ENCODE assay signal across 8 cellular contexts in the genomic region with DNA sequence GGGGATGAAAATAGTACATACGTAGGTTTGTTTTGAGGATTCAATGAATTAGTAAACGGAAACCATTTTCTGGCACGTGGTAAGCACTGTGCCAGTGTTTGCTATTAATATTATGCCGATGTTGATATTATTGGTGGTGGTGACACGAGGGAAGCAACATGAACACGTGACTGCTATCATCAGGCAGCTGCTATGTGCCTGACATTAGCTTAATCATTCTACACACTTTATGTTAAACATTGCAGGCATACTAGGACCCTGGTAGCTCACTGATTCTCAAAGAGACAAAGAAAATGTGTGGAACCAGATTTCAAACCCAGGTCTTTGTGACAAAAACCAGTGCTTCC. TPM values are rescaled to one million over a fixed set of nuclear protein-coding genes. Genes with fewer than 3 reads are reported as not detected.
DNase-seq lines count a peak whose midpoint lies in the region; ATAC-seq, FAIRE-seq and TF ChIP-seq lines count a peak whose summit lies in the region.

No MANE protein-coding gene starts in this region.

- peaks cover 59% of the 10 kb centered on the region for H3K4me1 Mint-ChIP-seq in activated naive CD4-positive, alpha-beta T cell treated with anti-CD3 and anti-CD28 coated beads, Interleukin-2, amount 50 U/mL, for 24 hours

- H3K36me3 ChIP-seq in HepG2 (replicated peaks in 1 of 2; ENCODE audit: control insufficient read depth in 1 of 2, insufficient read depth in 2 of 2, low read length in 2 of 2), result peaks cover 5 to 16% of the 10 kb centered on the region in 2 experiments
- H3K36me3 ChIP-seq in upper lobe of left lung, result peaks cover 5 to 28% (median 18%) of the 10 kb centered on the region in 4 donors

- peak overlapping the region; percentile 93 for H3K4me2 ChIP-seq in HepG2 (ENCODE audit: low read depth, low read length)

- ATAC-seq in HepG2 (no peak), upper lobe of left lung (ENCODE audit: low FRiP score in 2 of 2) (no peak)

- H3K4me3 Mint-ChIP-seq in activated naive CD4-positive, alpha-beta T cell treated with anti-CD3 and anti-CD28 coated beads, Interleukin-2, amount 50 U/mL, for 24 hours, result peak overlapping the region; percentile 97

- H3K9me3 ChIP-seq in HepG2 (ENCODE audit: low read length) (no peaks in the 10 kb centered on the region), upper lobe of left lung (no peaks in the 10 kb centered on the region)

- POLR2A ChIA-PET in HepG2 (lab: Yijun Ruan, JAX), result interaction anchor here (1.0 to 3.4 kb wide), 8 partner anchors 10 to 102 kb away, joined by 3 to 27 read pairs (median 7); a partner anchor contains a TSS

- TSS peak; percentile 69 for BruUV-seq in HepG2 (replicated peaks; lab: Mats Ljungman, UMichigan)

- no peak for FAIRE-seq in HepG2 (lab: Jason Lieb, UNC)

- WGBS in HepG2 (ENCODE audit: low lambda C conversion rate), result 7% methylated on average over 6 of the region's 6 CpGs
- 11 to 13% methylated on average over 6 of the region's 6 CpGs for WGBS in upper lobe of left lung, 2 donors

- no peaks in the 10 kb centered on the region for H3K9me3 Mint-ChIP-seq in activated naive CD4-positive, alpha-beta T cell treated with anti-CD3 and anti-CD28 coated beads, Interleukin-2, amount 50 U/mL, for 24 hours

- intact Hi-C loops in HepG2 (cut with micrococcal nuclease; ENCODE audit: unreplicated experiment), result no loop called here

- H2AFZ ChIP-seq in HepG2 (ENCODE audit: low read length), result no peak overlapping the region

- no peak for TF ChIP-seq CTCF in HepG2 (CRISPR knock-in tag; IDR thresholded peaks at IDR 0.05)
- TF ChIP-seq CTCF in upper lobe of left lung (IDR thresholded peaks at IDR 0.05), result no peak

- peak overlapping the region; percentile 95 for H3K9ac ChIP-seq in HepG2 (ENCODE audit: insufficient read depth, low read depth, low read length)

- no peaks in the 10 kb centered on the region for H4K20me1 ChIP-seq in HepG2 (ENCODE audit: insufficient read depth, low read length)

- TF ChIP-seq RAD21 in HepG2 (CRISPR knock-in tag; IDR thresholded peaks at IDR 0.05), result no peak

- H3K79me2 ChIP-seq in HepG2 (ENCODE audit: insufficient read depth, low read length), result peaks cover 57% of the 10 kb centered on the region

- H3K27me3 Mint-ChIP-seq in activated naive CD4-positive, alpha-beta T cell treated with anti-CD3 and anti-CD28 coated beads, Interleukin-2, amount 50 U/mL, for 24 hours, result no peaks in the 10 kb centered on the region

- no peaks in the 10 kb centered on the region; a peak in 1 of 5 replicates for H3K27me3 ChIP-seq in HepG2 (ENCODE audit: control insufficient read depth in 1 of 2, insufficient read depth in 2 of 2, low read length in 2 of 2)
- H3K27me3 ChIP-seq in upper lobe of left lung, result no peaks in the 10 kb centered on the region

- TF ChIP-seq EP300 in HepG2 (IDR thresholded peaks at IDR 0.05; ENCODE audit: low read depth in 2 of 2, low read length in 2 of 2) (no peak), HepG2 (CRISPR knock-in tag; IDR thresholded peaks at IDR 0.05; ENCODE audit: borderline replicate concordance) (no peak), upper lobe of left lung (IDR thresholded peaks at IDR 0.05) (no peak)

- peak overlapping the region; percentile 91 for H3K27ac ChIP-seq in HepG2 (ENCODE audit: extremely low read length, insufficient read depth, low read length)
- H3K27ac ChIP-seq in upper lobe of left lung, result peak overlapping the region; percentile 95 to 98 (median 96)

- peak overlapping the region; percentile 79 to 94 (median 91) for H3K4me3 ChIP-seq in HepG2 (replicated peaks in 1 of 3; ENCODE audit: insufficient read depth in 1 of 3, low read depth in 2 of 3, low read length in 3 of 3)
- H3K4me3 ChIP-seq in upper lobe of left lung, result peak overlapping the region; percentile 64 to 91 (median 90)

- TF ChIP-seq POLR2A in HepG2 (IDR thresholded peaks at IDR 0.05; ENCODE audit: insufficient read depth in 1 of 2, low read depth in 2 of 2, low read length in 2 of 2) (no peak), upper lobe of left lung (IDR thresholded peaks at IDR 0.05) (no peak)

- CTCF ChIA-PET in HepG2 (lab: Yijun Ruan, JAX; ENCODE audit: low intra/inter-chr PET ratio, low total read pairs), result no interaction called here

- H3K27ac Mint-ChIP-seq in activated naive CD4-positive, alpha-beta T cell treated with anti-CD3 and anti-CD28 coated beads, Interleukin-2, amount 50 U/mL, for 24 hours, result peak overlapping the region; percentile 94

- H3K4me1 ChIP-seq in HepG2 (ENCODE audit: insufficient read depth, low read length), result peaks cover 70% of the 10 kb centered on the region
- H3K4me1 ChIP-seq in upper lobe of left lung, result peaks cover 46 to 65% (median 52%) of the 10 kb centered on the region in 4 donors

- peak; percentile 16 for DNase-seq in activated naive CD4-positive, alpha-beta T cell treated with Interleukin-2 at 50 U/mL for 16 hours
- DNase-seq in activated naive CD4-positive, alpha-beta T cell (lab: John Stamatoyannopoulos, UW), result no peak
- DNase-seq in HepG2 (ENCODE audit: low spot score) (no peak), upper lobe of left lung (no peak), SIG-M5 (lab: John Stamatoyannopoulos, UW) (no peak), NOMO-1 treated with DMSO at 0.1 percent for 48 hours (lab: John Stamatoyannopoulos, UW; ENCODE audit: unreplicated experiment) (no peak), cortex of kidney (lab: John Stamatoyannopoulos, UW) (no peak)

- peaks cover 8% of the 10 kb centered on the region for H3K36me3 Mint-ChIP-seq in activated naive CD4-positive, alpha-beta T cell treated with anti-CD3 and anti-CD28 coated beads, Interleukin-2, amount 50 U/mL, for 24 hours

- in situ Hi-C loops in HepG2 (cut with HindIII; ENCODE audit: extremely low pct_ligation_motif_present, low pct_unique_long_range_greater_than_20kb), result no loop called here

RNA-seq across cellular contexts. Expression of a gene that starts 0.7 kb away (rescaled TPM):
- total RNA-seq in HepG2 (2016; rRNA removed; fragmentation: Illumina TruSeq; extraction: Trizol) (36.6 and 56.5 TPM in 2 replicates), upper lobe of left lung (10 to 100 TPM in 3 of 6 donors, 1 to 10 TPM in 3; 6.2 to 25.9 (median 11.3) TPM)
- total RNA-seq in HepG2 (2016; cell fraction: cytosol; rRNA removed; fragmentation: Illumina TruSeq; extraction: Trizol; ENCODE audit: low read depth), result 17.9 and 19.5 TPM in 2 replicates
- 32.5 and 46.6 TPM in 2 replicates for total RNA-seq in HepG2 (2016; cell fraction: insoluble cytoplasmic fraction; rRNA removed; fragmentation: Illumina TruSeq; extraction: Trizol)
- 41.5 and 47.4 TPM in 2 replicates for total RNA-seq in HepG2 (2016; cell fraction: membrane; rRNA removed; fragmentation: Illumina TruSeq; extraction: Trizol)
- total RNA-seq in HepG2 (2016; cell fraction: nucleus; rRNA removed; fragmentation: Illumina TruSeq; extraction: Trizol), result 15.6 and 20.0 TPM in 2 replicates
- polyA plus RNA-seq in HepG2 (2011; rRNA removed), result 21.8 and 22.8 TPM in 2 replicates
- 14.2 and 19.3 TPM in 2 replicates for polyA plus RNA-seq in HepG2 (2011; cell fraction: cytosol; rRNA removed)
- polyA plus RNA-seq in HepG2 (2011; cell fraction: nucleus; rRNA removed), result 6.5 and 12.7 TPM in 2 replicates
- polyA plus RNA-seq in HepG2 (2012), result 16.5 and 18.1 TPM in 2 replicates
- 38.8 and 45.5 TPM in 2 replicates for polyA plus RNA-seq in HepG2 (2016; cell fraction: cytosol; fragmentation: Illumina TruSeq; extraction: Trizol; ENCODE audit: low read depth)
- polyA plus RNA-seq in HepG2 (2016; cell fraction: insoluble cytoplasmic fraction; fragmentation: Illumina TruSeq; extraction: Trizol; ENCODE audit: low read depth), result 54.6 and 54.9 TPM in 2 replicates
- polyA plus RNA-seq in HepG2 (2016; cell fraction: membrane; fragmentation: Illumina TruSeq; extraction: Trizol; ENCODE audit: low read depth), result 41.2 and 47.5 TPM in 2 replicates
- 23.9 and 26.3 TPM in 2 replicates for polyA plus RNA-seq in HepG2 (2016; cell fraction: nucleus; fragmentation: Illumina TruSeq; extraction: Trizol; ENCODE audit: insufficient read depth, low read depth)
- 13.6 and 15.2 TPM in 2 replicates for polyA minus RNA-seq in HepG2 (2011; rRNA and poly(A)+ RNA removed; ENCODE audit: low replicate concordance)
- 8.6 and 10.8 TPM in 2 replicates for polyA minus RNA-seq in HepG2 (2011; cell fraction: cytosol; rRNA and poly(A)+ RNA removed)
- 14.0 and 18.3 TPM in 2 replicates for polyA minus RNA-seq in HepG2 (2011; cell fraction: nucleus; rRNA and poly(A)+ RNA removed)

RNA-seq across cellular contexts. Expression of a gene that starts 0.8 kb away (rescaled TPM):
- total RNA-seq in HepG2 (2016; rRNA removed; fragmentation: Illumina TruSeq; extraction: Trizol), result 29.7 and 34.0 TPM in 2 replicates
- total RNA-seq in HepG2 (2016; cell fraction: cytosol; rRNA removed; fragmentation: Illumina TruSeq; extraction: Trizol; ENCODE audit: low read depth), result 6.1 and 12.7 TPM in 2 replicates
- total RNA-seq in HepG2 (2016; cell fraction: insoluble cytoplasmic fraction; rRNA removed; fragmentation: Illumina TruSeq; extraction: Trizol), result 28.2 and 33.4 TPM in 2 replicates
- 12.8 and 13.4 TPM in 2 replicates for total RNA-seq in HepG2 (2016; cell fraction: membrane; rRNA removed; fragmentation: Illumina TruSeq; extraction: Trizol)
- total RNA-seq in HepG2 (2016; cell fraction: nucleus; rRNA removed; fragmentation: Illumina TruSeq; extraction: Trizol), result 47.5 and 51.3 TPM in 2 replicates
- 27.4 and 28.0 TPM in 2 replicates for polyA plus RNA-seq in HepG2 (2011; rRNA removed)
- 14.0 and 16.9 TPM in 2 replicates for polyA plus RNA-seq in HepG2 (2011; cell fraction: cytosol; rRNA removed)
- polyA plus RNA-seq in HepG2 (2011; cell fraction: nucleus; rRNA removed), result 114 and 121 TPM in 2 replicates
- 20.2 and 21.3 TPM in 2 replicates for polyA plus RNA-seq in HepG2 (2012)
- 2.0 TPM in 2 replicates for polyA plus RNA-seq in HepG2 (2016; cell fraction: cytosol; fragmentation: Illumina TruSeq; extraction: Trizol; ENCODE audit: low read depth)
- polyA plus RNA-seq in HepG2 (2016; cell fraction: insoluble cytoplasmic fraction; fragmentation: Illumina TruSeq; extraction: Trizol; ENCODE audit: low read depth), result 14.9 and 19.8 TPM in 2 replicates
- 4.4 and 5.3 TPM in 2 replicates for polyA plus RNA-seq in HepG2 (2016; cell fraction: membrane; fragmentation: Illumina TruSeq; extraction: Trizol; ENCODE audit: low read depth)
- polyA plus RNA-seq in HepG2 (2016; cell fraction: nucleus; fragmentation: Illumina TruSeq; extraction: Trizol; ENCODE audit: insufficient read depth, low read depth), result 67.8 and 71.6 TPM in 2 replicates
- 18.5 and 40.6 TPM in 2 replicates for polyA minus RNA-seq in HepG2 (2011; rRNA and poly(A)+ RNA removed; ENCODE audit: low replicate concordance)
- polyA minus RNA-seq in HepG2 (2011; cell fraction: cytosol; rRNA and poly(A)+ RNA removed), result 9.3 and 10.6 TPM in 2 replicates
- 61.7 and 71.9 TPM in 2 replicates for polyA minus RNA-seq in HepG2 (2011; cell fraction: nucleus; rRNA and poly(A)+ RNA removed)
- 10 to 100 TPM; 22.5 to 93.2 (median 34.2) TPM for total RNA-seq in upper lobe of left lung

RNA-seq across cellular contexts. Expression of a gene that starts 27.9 kb away (rescaled TPM):
- total RNA-seq in HepG2 (2016; rRNA removed; fragmentation: Illumina TruSeq; extraction: Trizol) (20.8 and 22.8 TPM in 2 replicates), upper lobe of left lung (10 to 100 TPM; 26.3 to 37.7 (median 32.6) TPM)
- 2.5 and 2.8 TPM in 2 replicates for total RNA-seq in HepG2 (2016; cell fraction: cytosol; rRNA removed; fragmentation: Illumina TruSeq; extraction: Trizol; ENCODE audit: low read depth)
- 20.2 and 22.6 TPM in 2 replicates for total RNA-seq in HepG2 (2016; cell fraction: insoluble cytoplasmic fraction; rRNA removed; fragmentation: Illumina TruSeq; extraction: Trizol)
- total RNA-seq in HepG2 (2016; cell fraction: membrane; rRNA removed; fragmentation: Illumina TruSeq; extraction: Trizol), result 4.9 and 5.7 TPM in 2 replicates
- total RNA-seq in HepG2 (2016; cell fraction: nucleus; rRNA removed; fragmentation: Illumina TruSeq; extraction: Trizol), result 17.0 and 24.6 TPM in 2 replicates
- 15.4 and 18.4 TPM in 2 replicates for polyA plus RNA-seq in HepG2 (2011; rRNA removed)
- polyA plus RNA-seq in HepG2 (2011; cell fraction: cytosol; rRNA removed), result 11.9 and 14.9 TPM in 2 replicates
- polyA plus RNA-seq in HepG2 (2011; cell fraction: nucleus; rRNA removed), result 19.7 and 24.6 TPM in 2 replicates
- polyA plus RNA-seq in HepG2 (2012), result 11.8 and 16.2 TPM in 2 replicates
- polyA plus RNA-seq in HepG2 (2016; cell fraction: cytosol; fragmentation: Illumina TruSeq; extraction: Trizol; ENCODE audit: low read depth), result 0.94 and 1.1 TPM in 2 replicates
- 16.1 and 16.3 TPM in 2 replicates for polyA plus RNA-seq in HepG2 (2016; cell fraction: insoluble cytoplasmic fraction; fragmentation: Illumina TruSeq; extraction: Trizol; ENCODE audit: low read depth)
- 1.7 and 2.2 TPM in 2 replicates for polyA plus RNA-seq in HepG2 (2016; cell fraction: membrane; fragmentation: Illumina TruSeq; extraction: Trizol; ENCODE audit: low read depth)
- 22.2 and 27.8 TPM in 2 replicates for polyA plus RNA-seq in HepG2 (2016; cell fraction: nucleus; fragmentation: Illumina TruSeq; extraction: Trizol; ENCODE audit: insufficient read depth, low read depth)
- 32.9 and 35.2 TPM in 2 replicates for polyA minus RNA-seq in HepG2 (2011; rRNA and poly(A)+ RNA removed; ENCODE audit: low replicate concordance)
- polyA minus RNA-seq in HepG2 (2011; cell fraction: cytosol; rRNA and poly(A)+ RNA removed), result 11.9 and 15.1 TPM in 2 replicates
- polyA minus RNA-seq in HepG2 (2011; cell fraction: nucleus; rRNA and poly(A)+ RNA removed), result 30.3 and 31.2 TPM in 2 replicates

RNA-seq across cellular contexts. Expression of a gene that starts 55.3 kb away (rescaled TPM):
- total RNA-seq in HepG2 (2016; rRNA removed; fragmentation: Illumina TruSeq; extraction: Trizol) (0.04 TPM in 1 of 2 replicates, not detected in the other), upper lobe of left lung (1 to 10 TPM in 4 of 6 donors, under 1 TPM in 2; 0.33 to 2.1 (median 1.1) TPM)
- not detected in 2 replicates for total RNA-seq in HepG2 (2016; cell fraction: cytosol; rRNA removed; fragmentation: Illumina TruSeq; extraction: Trizol; ENCODE audit: low read depth)
- 0.06 TPM in 1 of 2 replicates, not detected in the other for total RNA-seq in HepG2 (2016; cell fraction: insoluble cytoplasmic fraction; rRNA removed; fragmentation: Illumina TruSeq; extraction: Trizol)
- 0.06 TPM in 1 of 2 replicates, not detected in the other for total RNA-seq in HepG2 (2016; cell fraction: membrane; rRNA removed; fragmentation: Illumina TruSeq; extraction: Trizol)
- total RNA-seq in HepG2 (2016; cell fraction: nucleus; rRNA removed; fragmentation: Illumina TruSeq; extraction: Trizol), result 0.09 TPM in 1 of 2 replicates, not detected in the other
- polyA plus RNA-seq in HepG2 (2011; rRNA removed), result 0.04 TPM in 2 replicates
- polyA plus RNA-seq in HepG2 (2011; cell fraction: cytosol; rRNA removed), result 0.03 and 0.04 TPM in 2 replicates
- 0.05 TPM in 2 replicates for polyA plus RNA-seq in HepG2 (2011; cell fraction: nucleus; rRNA removed)
- 0.13 and 0.28 TPM in 2 replicates for polyA plus RNA-seq in HepG2 (2012)
- polyA plus RNA-seq in HepG2 (2016; cell fraction: cytosol; fragmentation: Illumina TruSeq; extraction: Trizol; ENCODE audit: low read depth), result 0.03 TPM in 1 of 2 replicates, not detected in the other
- polyA plus RNA-seq in HepG2 (2016; cell fraction: insoluble cytoplasmic fraction; fragmentation: Illumina TruSeq; extraction: Trizol; ENCODE audit: low read depth), result not detected in 2 replicates
- not detected in 2 replicates for polyA plus RNA-seq in HepG2 (2016; cell fraction: membrane; fragmentation: Illumina TruSeq; extraction: Trizol; ENCODE audit: low read depth)
- not detected in 2 replicates for polyA plus RNA-seq in HepG2 (2016; cell fraction: nucleus; fragmentation: Illumina TruSeq; extraction: Trizol; ENCODE audit: insufficient read depth, low read depth)
- 0.05 TPM in 1 of 2 replicates, not detected in the other for polyA minus RNA-seq in HepG2 (2011; rRNA and poly(A)+ RNA removed; ENCODE audit: low replicate concordance)
- polyA minus RNA-seq in HepG2 (2011; cell fraction: cytosol; rRNA and poly(A)+ RNA removed), result not detected in 2 replicates
- not detected in 2 replicates for polyA minus RNA-seq in HepG2 (2011; cell fraction: nucleus; rRNA and poly(A)+ RNA removed)
